In the genomic region with DNA sequence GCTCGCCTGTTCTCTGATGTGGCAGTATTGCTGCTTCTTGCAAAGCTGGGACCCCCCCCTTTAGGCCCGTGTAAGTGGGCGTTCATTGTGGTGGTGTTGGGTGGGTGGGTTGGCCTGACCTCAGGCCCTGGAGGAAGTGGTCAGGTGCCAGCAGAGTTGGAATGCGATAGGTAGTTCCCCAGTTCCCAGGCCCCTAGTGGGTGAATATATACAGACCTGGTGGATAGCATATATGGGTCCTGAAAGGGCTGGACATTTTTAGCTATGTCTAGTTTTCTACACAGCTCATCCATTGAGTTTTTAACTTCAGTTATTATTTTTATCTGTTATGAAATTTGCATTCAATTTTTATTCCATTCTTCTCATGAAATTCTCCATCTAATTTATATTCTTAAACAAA, we compare ENCODE assay signal across 32 cellular contexts. TPM values are rescaled to one million over a fixed set of nuclear protein-coding genes. Genes with fewer than 3 reads are reported as not detected.
"Had no signal": no experiment of that assay in that cellular context is flagged by ENCODE, and none has a peak within 500 bp of the region (broad histone marks: within the 10 kb centered on the region; RNA-seq: fewer than 3 reads in every experiment).

No MANE protein-coding gene starts in this region.

- H3K4me2 ChIP-seq: hepatocyte, neural progenitor cell, smooth muscle cell had no signal

- H3K4me1 ChIP-seq: gastrocnemius medialis, parathyroid adenoma, testis, tibial artery, upper lobe of left lung had no signal

- H2AFZ ChIP-seq: hepatocyte, neural progenitor cell, parathyroid adenoma had no signal

- H3K9ac ChIP-seq: neural progenitor cell, parathyroid adenoma had no signal

- H3K27ac ChIP-seq: dorsolateral prefrontal cortex, epithelial cell of prostate, gastrocnemius medialis, hepatocyte, neural progenitor cell, parathyroid adenoma, testis, tibial artery, upper lobe of left lung had no signal

- H3K4me3 ChIP-seq: dorsolateral prefrontal cortex, gastrocnemius medialis, hepatocyte, mucosa of descending colon, neural progenitor cell, smooth muscle cell, testis, tibial artery, upper lobe of left lung had no signal

- DNase-seq: dorsolateral prefrontal cortex; effector CD4-positive, alpha-beta T cell; foreskin fibroblast; gastrocnemius medialis; head of caudate nucleus; kidney; mesenchymal stem cell; mucosa of descending colon; naive B cell; stimulated activated CD4-positive, alpha-beta T cell treated with anti-CD3 and anti-CD28 coated beads, Interleukin-4, amount 100 ng/mL, for 4 hours; stimulated activated naive CD8-positive, alpha-beta T cell treated with anti-CD3 and anti-CD28 coated beads, Interleukin-15, Interleukin-2, amounts not matched to agents 100 U/mL and 50 U/mL, for 24 hours; substantia nigra; testis; tibial artery had no signal

- ATAC-seq: esophagus mucosa; gastrocnemius medialis; left lobe of liver; mucosa of descending colon; natural killer cell treated with Interleukin-12 subunit alpha and Interleukin-12 subunit beta and Interleukin-15 and Interleukin-18, amount 100 ng/mL, for 72 hours; sciatic nerve; stimulated activated memory B cell treated with anti-CD40 and anti-IgM and Interleukin-4, amounts not matched to agents 10 μg/mL and 1 μg/mL and 100 μg/mL, for 72 hours; stimulated activated naive CD8-positive, alpha-beta T cell treated with anti-CD3 and anti-CD28 coated beads, Interleukin-15, Interleukin-2, amounts not matched to agents 100 U/mL and 50 U/mL, for 24 hours had no signal

- FAIRE-seq: kidney, urothelium cell line had no signal

- H3K36me3 ChIP-seq: gastrocnemius medialis, neural progenitor cell, tibial artery, upper lobe of left lung had no signal

- H3K9me3 ChIP-seq: gastrocnemius medialis, mucosa of descending colon, testis, tibial artery, upper lobe of left lung had no signal

- H3K79me2 ChIP-seq: hepatocyte, parathyroid adenoma had no signal

- H3K27me3 ChIP-seq: gastrocnemius medialis, hepatocyte, neural progenitor cell, testis, tibial artery, upper lobe of left lung had no signal

RNA-seq across cellular contexts. Expression of gene UCP1, which starts 35.8 kb away (rescaled TPM):
- total RNA-seq: dorsolateral prefrontal cortex; esophagus mucosa; gastrocnemius medialis; glomerular endothelial cell; hepatocyte; kidney; left lobe of liver; lower leg skin; lung microvascular endothelial cell; mesothelial cell of epicardium; mucosa of descending colon; natural killer cell treated with Interleukin-12 subunit alpha and Interleukin-12 subunit beta and Interleukin-15 and Interleukin-18, amount 100 ng/mL, for 72 hours; osteoblast; progenitor cell of endocrine pancreas; sciatic nerve; smooth muscle cell; upper lobe of left lung had no signal
- polyA plus RNA-seq: hepatocyte had no signal
